In the genomic region with DNA sequence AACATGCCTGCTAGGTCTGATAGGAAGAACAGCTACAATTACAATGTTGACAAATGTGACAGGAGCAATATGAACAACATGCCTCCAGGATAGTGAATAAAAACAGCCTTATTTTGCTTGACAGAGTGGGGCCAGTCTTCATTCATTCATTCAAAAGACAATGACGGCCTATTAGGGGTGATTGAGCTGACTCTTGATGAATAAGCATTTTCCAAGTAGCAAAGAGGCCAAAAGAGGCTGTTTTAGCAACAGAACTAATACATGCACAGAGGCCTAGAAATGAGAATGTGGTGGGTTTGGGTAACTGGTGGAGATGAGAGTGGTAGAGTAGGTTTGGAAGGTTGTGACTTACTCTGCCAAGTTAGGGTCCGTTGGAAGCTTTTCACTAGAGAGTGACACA, we compare ENCODE assay signal across 25 cellular contexts.
DNase-seq lines count a peak whose midpoint lies in the region; ATAC-seq and TF ChIP-seq lines count a peak whose summit lies in the region.
"Had no signal": no experiment of that assay in that cellular context is flagged by ENCODE, and none has a peak within 500 bp of the region (broad histone marks: within the 10 kb centered on the region; RNA-seq: fewer than 3 reads in every experiment).

No MANE protein-coding gene starts in this region.

- H3K9me3 ChIP-seq in endodermal cell (ENCODE audit: control insufficient read depth, low read length), result no peaks in the 10 kb centered on the region
- H3K9me3 ChIP-seq in right cardiac atrium (ENCODE audit: control insufficient read depth, low read length), result no peaks in the 10 kb centered on the region
- H3K9me3 ChIP-seq in breast epithelium, result no peaks in the 10 kb centered on the region
- H3K9me3 ChIP-seq: BE2C, BLaER1 had no signal

- TF ChIP-seq POLR2A in breast epithelium (IDR thresholded peaks at IDR 0.05), result no peak

- H3K9me3 Mint-ChIP-seq in brain (no peaks in the 10 kb centered on the region), endodermal cell (no peaks in the 10 kb centered on the region)
- H3K9me3 Mint-ChIP-seq: CD8-positive, alpha-beta memory T cell had no signal

- no peak overlapping the region for H3K9ac ChIP-seq in endodermal cell (ENCODE audit: extremely low read depth, low read length, poor library complexity, severe bottlenecking)
- H3K9ac ChIP-seq: BLaER1 had no signal

- 88 to 95% methylated on average over 2 of the region's 2 CpGs for WGBS in endodermal cell (ENCODE audit: insufficient coverage in 1 of 2, insufficient read length in 1 of 2), 2 experiments
- WGBS in right cardiac atrium, result 90% methylated on average over 2 of the region's 2 CpGs

- H3K27me3 ChIP-seq in endodermal cell (ENCODE audit: control insufficient read depth, insufficient read depth, low read length, poor library complexity, severe bottlenecking) (no peaks in the 10 kb centered on the region), right cardiac atrium (ENCODE audit: control insufficient read depth, insufficient read depth) (no peaks in the 10 kb centered on the region), breast epithelium (no peaks in the 10 kb centered on the region)
- H3K27me3 ChIP-seq: BLaER1 had no signal

- ATAC-seq in right cardiac atrium (no peak), GM18502 (IDR thresholded peaks at IDR 0.05; ENCODE audit: poor library complexity, unreplicated experiment) (no peak)
- ATAC-seq: GM12878 had no signal

- no peak for TF ChIP-seq CTCF in brain (conservative IDR thresholded peaks at IDR 0.05)
- TF ChIP-seq CTCF in endodermal cell (conservative IDR thresholded peaks at IDR 0.05), result no peak
- no peak for TF ChIP-seq CTCF in breast epithelium (IDR thresholded peaks at IDR 0.05)

- H3K4me3 ChIP-seq in endodermal cell (ENCODE audit: low read length) (no peak overlapping the region), right cardiac atrium (ENCODE audit: low read length) (no peak overlapping the region), breast epithelium (no peak overlapping the region)
- H3K4me3 ChIP-seq: BLaER1, GM12878 had no signal

- H3K4me1 Mint-ChIP-seq in brain, result peaks cover 35% of the 10 kb centered on the region
- H3K4me1 Mint-ChIP-seq in endodermal cell, result peaks cover 11% of the 10 kb centered on the region
- H3K4me1 Mint-ChIP-seq: CD14-positive monocyte; CD4-positive, alpha-beta memory T cell; CD4-positive, CD25-positive, alpha-beta regulatory T cell; CD8-positive, alpha-beta memory T cell had no signal

- intact Hi-C loops in right cardiac atrium (cut with DNase I), result no loop called here
- intact Hi-C loops in breast epithelium (cut with DNase I; ENCODE audit: low total_unique reads), result no loop called here

- peaks cover 71% of the 10 kb centered on the region for H3K36me3 ChIP-seq in endodermal cell (ENCODE audit: control insufficient read depth, insufficient read depth, low read length)
- H3K36me3 ChIP-seq in breast epithelium, result no peaks in the 10 kb centered on the region
- H3K36me3 ChIP-seq: BE2C had no signal

- H3K4me3 Mint-ChIP-seq in brain (no peak overlapping the region), endodermal cell (no peak overlapping the region)
- H3K4me3 Mint-ChIP-seq: CD14-positive monocyte; CD4-positive, alpha-beta memory T cell; CD4-positive, CD25-positive, alpha-beta regulatory T cell; CD8-positive, alpha-beta memory T cell had no signal

- peak overlapping the region in 3 of 5 experiments; percentile 11 to 42 (median 19) for H3K27ac Mint-ChIP-seq in brain
- H3K27ac Mint-ChIP-seq in endodermal cell, result no peak overlapping the region
- H3K27ac Mint-ChIP-seq: CD14-positive monocyte; CD4-positive, alpha-beta memory T cell; CD4-positive, CD25-positive, alpha-beta regulatory T cell; CD8-positive, alpha-beta memory T cell had no signal

- DNase-seq in endodermal cell, result no peak
- peak; percentile 36 for DNase-seq in pons (ENCODE audit: low spot score)
- no peak for DNase-seq in right cardiac atrium
- no peak for DNase-seq in breast epithelium (ENCODE audit: low spot score in 2 of 2)
- DNase-seq in NOMO-1 (lab: John Stamatoyannopoulos, UW; ENCODE audit: unreplicated experiment in 2 of 2), result no peak
- DNase-seq: 8988T; ACHN; BE2C; C1 segment of cervical spinal cord; CD4-positive, alpha-beta memory T cell; CD4-positive, CD25-positive, alpha-beta regulatory T cell; CD8-positive, alpha-beta memory T cell; COR-L47; DMS 273 treated with DMSO at 0.1 percent for 48 hours; DMS153; DMS53; DMS79; DND-41; EL; GDM1 had no signal

- H3K4me1 ChIP-seq in endodermal cell (ENCODE audit: control insufficient read depth, insufficient read depth, low read length), result no peaks in the 10 kb centered on the region
- no peaks in the 10 kb centered on the region for H3K4me1 ChIP-seq in right cardiac atrium (ENCODE audit: control insufficient read depth, insufficient read depth, low read length)
- H3K4me1 ChIP-seq in breast epithelium, result no peaks in the 10 kb centered on the region
- H3K4me1 ChIP-seq: BE2C, BLaER1 had no signal

- H3K27me3 Mint-ChIP-seq in brain, result peaks cover 2% of the 10 kb centered on the region
- no peaks in the 10 kb centered on the region for H3K27me3 Mint-ChIP-seq in endodermal cell (ENCODE audit: insufficient read depth)

- H3K27ac ChIP-seq in endodermal cell (ENCODE audit: low read depth, low read length) (peak overlapping the region; percentile 12), right cardiac atrium (ENCODE audit: low read length) (no peak overlapping the region), breast epithelium (no peak overlapping the region)
- H3K27ac ChIP-seq: BLaER1 had no signal

- H3K36me3 Mint-ChIP-seq in brain (peaks cover 44% of the 10 kb centered on the region), endodermal cell (ENCODE audit: low read depth) (peaks cover 60% of the 10 kb centered on the region)
- H3K36me3 Mint-ChIP-seq: CD14-positive monocyte; CD4-positive, alpha-beta memory T cell; CD4-positive, CD25-positive, alpha-beta regulatory T cell; CD8-positive, alpha-beta memory T cell had no signal
